ENCODE assay signal across 10 cellular contexts in the genomic region with DNA sequence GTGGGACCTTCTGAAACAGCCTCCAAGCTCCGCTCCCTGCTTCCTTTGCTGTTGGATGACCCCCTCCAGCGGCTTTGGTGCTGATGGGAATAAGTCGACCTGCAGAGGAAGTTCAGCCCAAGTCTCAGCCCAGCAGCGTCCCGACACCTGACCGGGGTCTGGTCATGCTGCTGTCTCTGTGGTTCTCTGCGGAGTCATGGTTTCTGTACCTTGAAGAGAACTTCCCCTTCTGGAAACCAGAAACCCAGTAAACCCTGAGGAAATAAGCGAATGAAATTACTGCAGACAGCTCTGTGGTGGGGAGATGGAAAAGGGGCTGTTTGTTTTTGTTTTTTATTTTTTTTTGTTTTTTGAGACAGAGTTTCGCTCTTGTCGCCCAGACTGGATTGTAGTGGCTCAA. TPM values are rescaled to one million over a fixed set of nuclear protein-coding genes. Genes with fewer than 3 reads are reported as not detected.
DNase-seq lines count a peak whose midpoint lies in the region; ATAC-seq and TF ChIP-seq lines count a peak whose summit lies in the region.
"Had no signal": no experiment of that assay in that cellular context is flagged by ENCODE, and none has a peak within 500 bp of the region (broad histone marks: within the 10 kb centered on the region; RNA-seq: fewer than 3 reads in every experiment).

No MANE protein-coding gene starts in this region.

- in situ Hi-C loops in brain microvascular endothelial cell (cut with HindIII; ENCODE audit: low pct_ligation_motif_present, low sequenced_read_pairs) = no loop called here

- H2AFZ ChIP-seq in OCI-LY7 (ENCODE audit: low read length) = peak overlapping the region; percentile 82; the same call in 1 of the 2 replicates

- no peak overlapping the region for H3K27ac ChIP-seq in OCI-LY7 (ENCODE audit: low read depth, low read length, poor library complexity, severe bottlenecking)
- no peak overlapping the region for H3K27ac ChIP-seq in brain microvascular endothelial cell
- no peak overlapping the region for H3K27ac ChIP-seq in uterus

- CTCF ChIA-PET in OCI-LY7 (lab: Charles Lee; ENCODE audit: unreplicated experiment) = no interaction called here

- TF ChIP-seq CTCF in GM10266 (IDR thresholded peaks at IDR 0.05; ENCODE audit: control insufficient read depth, insufficient read depth, low read depth, missing control alignments) (no peak), GM20000 (IDR thresholded peaks at IDR 0.05; ENCODE audit: extremely low read depth, missing control alignments) (no peak), OCI-LY7 (conservative IDR thresholded peaks at IDR 0.05; ENCODE audit: low read length) (no peak), brain microvascular endothelial cell (IDR thresholded peaks at IDR 0.05; ENCODE audit: low read depth, low read length, missing control alignments) (no peak), uterus (IDR thresholded peaks at IDR 0.05) (no peak), natural killer cell (IDR thresholded peaks at IDR 0.05) (no peak)

- H4K20me1 ChIP-seq in OCI-LY7 (ENCODE audit: insufficient read depth, low read length) = no peaks in the 10 kb centered on the region

- TF ChIP-seq POLR2A in uterus (IDR thresholded peaks at IDR 0.05) = no peak

- H3K9me3 Mint-ChIP-seq in natural killer cell = no peaks in the 10 kb centered on the region
- H3K9me3 Mint-ChIP-seq in activated naive CD4-positive, alpha-beta T cell treated with anti-CD3 and anti-CD28 coated beads, Interleukin-2, amount 50 U/mL, for 72 hours = peaks cover 5 to 6% of the 10 kb centered on the region in 2 donors
- H3K9me3 Mint-ChIP-seq: CD4-positive, alpha-beta T cell had no signal

- H3K4me3 Mint-ChIP-seq in natural killer cell = no peak overlapping the region
- H3K4me3 Mint-ChIP-seq: CD4-positive, alpha-beta T cell had no signal

- H3K79me2 ChIP-seq in OCI-LY7 (ENCODE audit: insufficient read depth, low read depth, low read length) = peaks cover 4% of the 10 kb centered on the region

- peak overlapping the region; percentile 37 for H3K4me2 ChIP-seq in OCI-LY7 (ENCODE audit: low read length)

- no peak overlapping the region for H3K27ac Mint-ChIP-seq in natural killer cell
- H3K27ac Mint-ChIP-seq in activated naive CD4-positive, alpha-beta T cell treated with anti-CD3 and anti-CD28 coated beads, Interleukin-2, amount 50 U/mL, for 72 hours = no peak overlapping the region
- H3K27ac Mint-ChIP-seq: CD4-positive, alpha-beta T cell had no signal

- no peaks in the 10 kb centered on the region for H3K9me2 ChIP-seq in OCI-LY7 (ENCODE audit: insufficient read depth, low read length)

- H3K9me3 ChIP-seq in OCI-LY7 (ENCODE audit: low read length) (no peaks in the 10 kb centered on the region), uterus (no peaks in the 10 kb centered on the region)

- no peaks in the 10 kb centered on the region for H3K36me3 Mint-ChIP-seq in natural killer cell
- H3K36me3 Mint-ChIP-seq in activated naive CD4-positive, alpha-beta T cell treated with anti-CD3 and anti-CD28 coated beads, Interleukin-2, amount 50 U/mL, for 72 hours = peaks cover 7 to 13% of the 10 kb centered on the region in 2 donors

- H3K4me1 ChIP-seq in OCI-LY7 (ENCODE audit: insufficient read depth, low read length, poor library complexity, severe bottlenecking) (peaks cover 24% of the 10 kb centered on the region), uterus (no peaks in the 10 kb centered on the region)

- POLR2A ChIA-PET in OCI-LY7 (lab: Charles Lee) = interaction anchor here (0.7 kb wide), 1 partner anchor 13 kb away, joined by 3 read pairs; no protein-coding TSS in a partner anchor

- H3K4me3 ChIP-seq in OCI-LY7 (ENCODE audit: low read depth, low read length, poor library complexity, severe bottlenecking) (no peak overlapping the region), brain microvascular endothelial cell (ENCODE audit: low read depth, low read length) (no peak overlapping the region), uterus (no peak overlapping the region)

- H3K36me3 ChIP-seq in OCI-LY7 (ENCODE audit: insufficient read depth, low read length) (no peaks in the 10 kb centered on the region), brain microvascular endothelial cell (replicated peaks) (no peaks in the 10 kb centered on the region), uterus (no peaks in the 10 kb centered on the region)

- BruUV-seq in OCI-LY7 (replicated peaks; lab: Mats Ljungman, UMichigan) = no TSS peak

- peak; percentile 77 for DNase-seq in GM10266 (ENCODE audit: extremely low spot score)
- DNase-seq in GM20000 (ENCODE audit: low spot score) = peak; percentile 79
- DNase-seq in OCI-LY7 (ENCODE audit: low spot score) = peak; percentile 49
- DNase-seq in brain microvascular endothelial cell = no peak
- no peak for DNase-seq in uterus
- no peak for DNase-seq in natural killer cell
- DNase-seq in activated naive CD4-positive, alpha-beta T cell treated with anti-CD3 and anti-CD28 coated beads, Interleukin-2, amount 50 U/mL, for 72 hours (ENCODE audit: low spot score in 2 of 2) = no peak
- DNase-seq: CD4-positive, alpha-beta T cell; NCI-H1417 treated with DMSO at 0.1 percent for 48 hours had no signal

- ATAC-seq in HG03108 (IDR thresholded peaks at IDR 0.05; ENCODE audit: unreplicated experiment) (peak; percentile 69), natural killer cell (no peak)
- no peak for ATAC-seq in activated naive CD4-positive, alpha-beta T cell treated with anti-CD3 and anti-CD28 coated beads, Interleukin-2, amount 50 U/mL, for 72 hours

- no peaks in the 10 kb centered on the region for H3K27me3 ChIP-seq in brain microvascular endothelial cell (replicated peaks)
- H3K27me3 ChIP-seq in uterus = no peaks in the 10 kb centered on the region

- H3K4me1 Mint-ChIP-seq in natural killer cell = peaks cover 9 to 10% of the 10 kb centered on the region in 2 donors

- H3K27me3 Mint-ChIP-seq in natural killer cell (ENCODE audit: low read depth in 2 of 2) = peaks cover 8 to 12% of the 10 kb centered on the region in 2 donors
- H3K27me3 Mint-ChIP-seq: CD4-positive, alpha-beta T cell had no signal

- intact Hi-C loops in OCI-LY7 (cut with micrococcal nuclease; ENCODE audit: unreplicated experiment) (loop anchor here (5.0 kb wide), 1 partner anchor 133 kb away; a partner anchor contains a TSS), uterus (cut with DNase I; ENCODE audit: low total_unique reads) (no loop called here), natural killer cell (cut with micrococcal nuclease) (no loop called here)

RNA-seq across cellular contexts. Expression of a gene that starts 18.3 kb away (rescaled TPM):
- 15.4 and 16.7 TPM in 2 replicates for total RNA-seq in OCI-LY7 (2014; rRNA removed; shearing (Covaris generic))
- total RNA-seq in OCI-LY7 (2022) (25.3 and 27.1 TPM in 2 replicates), uterus (10 to 100 TPM; 23.5 to 54.7 (median 33.9) TPM), natural killer cell (10 to 100 TPM; 27.5 to 38.4 (median 28.1) TPM)
- 10 to 100 TPM; 11.4 to 25.1 TPM for total RNA-seq in activated naive CD4-positive, alpha-beta T cell treated with anti-CD3 and anti-CD28 coated beads, Interleukin-2, amount 50 U/mL, for 72 hours

RNA-seq across cellular contexts. Expression of a gene that starts 28.9 kb away (rescaled TPM):
- 0.76 TPM in 1 of 2 replicates, not detected in the other for total RNA-seq in OCI-LY7 (2014; rRNA removed; shearing (Covaris generic))
- total RNA-seq in OCI-LY7 (2022) = 1.3 TPM in 1 of 2 replicates, not detected in the other
- total RNA-seq in uterus = 1 to 10 TPM in 1 of 4 donors, not detected in 3; 1.0 TPM
- total RNA-seq in natural killer cell = under 1 TPM; 0.12 to 0.54 (median 0.33) TPM
- total RNA-seq in activated naive CD4-positive, alpha-beta T cell treated with anti-CD3 and anti-CD28 coated beads, Interleukin-2, amount 50 U/mL, for 72 hours = under 1 TPM; 0.68 to 0.77 TPM
- total RNA-seq: CD4-positive, alpha-beta T cell had no signal

Comparison
In these comparisons a context has a peak if more than half of its experiments do, and no peak if none do; other contexts are left out.
1. DNase-seq: peak in GM10266 (single experiment), GM20000 (single experiment) and OCI-LY7 (single experiment); none in brain microvascular endothelial cell (single experiment), uterus (0 of 2), natural killer cell (single experiment) and activated naive CD4-positive, alpha-beta T cell treated with anti-CD3 and anti-CD28 coated beads, Interleukin-2, amount 50 U/mL, for 72 hours (0 of 2).